8 cellular contexts compared by ENCODE assay signal in genomic region chr20:47205577-47206123, GRCh38.
A peak's percentile ranks its signal among the peaks of the same experiment; 100 is the strongest.
DNase-seq lines count a peak whose midpoint lies in the region; ATAC-seq, FAIRE-seq and TF ChIP-seq lines count a peak whose summit lies in the region.

No MANE protein-coding gene starts in this region.

- H3K4me3 ChIP-seq in adrenal gland = no peak overlapping the region
- no peak overlapping the region for H3K4me3 ChIP-seq in left ventricle myocardium inferior
- no peak overlapping the region for H3K4me3 ChIP-seq in small intestine (ENCODE audit: low read depth in 1 of 2, low read length in 2 of 2)

- peaks cover 5% of the 10 kb centered on the region for H3K27me3 Mint-ChIP-seq in HFFc6 (ENCODE audit: insufficient read depth)

- H3K9me3 Mint-ChIP-seq in HFFc6 = no peaks in the 10 kb centered on the region

- H3K9me3 ChIP-seq in adrenal gland (replicated peaks in 1 of 3) (no peaks in the 10 kb centered on the region), left ventricle myocardium inferior (replicated peaks) (no peaks in the 10 kb centered on the region), small intestine (ENCODE audit: control insufficient read depth, low read depth) (no peaks in the 10 kb centered on the region)

- peak; percentile 93 for TF ChIP-seq CTCF in HFFc6 (IDR thresholded peaks at IDR 0.05)
- peak; percentile 11 to 97 (median 57) for TF ChIP-seq CTCF in adrenal gland (IDR thresholded peaks at IDR 0.05)
- TF ChIP-seq CTCF in left ventricle myocardium inferior (IDR thresholded peaks at IDR 0.05; ENCODE audit: borderline replicate concordance) = peak; percentile 89

- H3K4me1 ChIP-seq in adrenal gland (replicated peaks in 1 of 2) = no peaks in the 10 kb centered on the region
- H3K4me1 ChIP-seq in left ventricle myocardium inferior = peaks cover 17% of the 10 kb centered on the region
- no peaks in the 10 kb centered on the region for H3K4me1 ChIP-seq in small intestine (ENCODE audit: control insufficient read depth in 2 of 2, insufficient read depth in 1 of 2, low read depth in 1 of 2, low read length in 1 of 2)

- H3K36me3 ChIP-seq in adrenal gland (replicated peaks in 1 of 2) (peaks cover 0 to 28% of the 10 kb centered on the region in 2 donors), left ventricle myocardium inferior (peaks cover 24% of the 10 kb centered on the region), small intestine (ENCODE audit: control insufficient read depth in 2 of 2, insufficient read depth in 2 of 2, low read length in 2 of 2) (peaks cover 3 to 10% of the 10 kb centered on the region in 2 donors)

- peak overlapping the region; percentile 28; the same call in 1 of the 2 replicates for H3K4me3 Mint-ChIP-seq in HFFc6

- peaks cover 12% of the 10 kb centered on the region; the same call in 1 of the 2 replicates for H3K36me3 Mint-ChIP-seq in HFFc6 (ENCODE audit: low read depth)

- intact Hi-C loops in adrenal gland (cut with DNase I) (loop anchor here (5.0 to 10.0 kb wide), 2 partner anchors 182 to 419 kb away; no protein-coding TSS in a partner anchor), left ventricle myocardium inferior (cut with micrococcal nuclease) (loop anchor here (10.0 kb wide), 1 partner anchor 179 kb away; no protein-coding TSS in a partner anchor)

- ATAC-seq in GM21619 (IDR thresholded peaks at IDR 0.05; ENCODE audit: unreplicated experiment) = no peak

- peak; percentile 26 for DNase-seq in DMS114 treated with DMSO at 0.1 percent for 48 hours (lab: John Stamatoyannopoulos, UW; ENCODE audit: unreplicated experiment)
- DNase-seq in HFFc6 = peak; percentile 82
- peak; percentile 76 for DNase-seq in NCI-H748 (lab: John Stamatoyannopoulos, UW; ENCODE audit: unreplicated experiment)
- DNase-seq in adrenal gland = peak in 6 of 7 donors; percentile 71 to 87 (median 76)
- DNase-seq in left ventricle myocardium inferior = peak; percentile 79
- peak; percentile 64 for DNase-seq in small intestine
- no peak for DNase-seq in ureter (ENCODE audit: low spot score)

- FAIRE-seq in small intestine (lab: Jason Lieb, UNC) = no peak

- H3K27me3 ChIP-seq in adrenal gland (no peaks in the 10 kb centered on the region), left ventricle myocardium inferior (ENCODE audit: low read depth) (no peaks in the 10 kb centered on the region), small intestine (ENCODE audit: control insufficient read depth in 2 of 2, insufficient read depth in 2 of 2, low read length in 2 of 2) (no peaks in the 10 kb centered on the region)

- H3K4me1 Mint-ChIP-seq in HFFc6 (ENCODE audit: low read depth) = peaks cover 22% of the 10 kb centered on the region

- H3K27ac ChIP-seq in adrenal gland (no peak overlapping the region), left ventricle myocardium inferior (replicated peaks) (no peak overlapping the region), small intestine (ENCODE audit: low read depth in 1 of 2, low read length in 1 of 2) (no peak overlapping the region)

- TF ChIP-seq POLR2A in adrenal gland (IDR thresholded peaks at IDR 0.05) = no peak

- H3K27ac Mint-ChIP-seq in HFFc6 = peak overlapping the region; percentile 73

- WGBS in adrenal gland, 4 donors = 50 to 81% (median 57%) methylated on average over 5 to 9 of the region's 9 CpGs
- WGBS in small intestine, 3 donors = 47 to 56% (median 52%) methylated on average over 9 of the region's 9 CpGs
